19 cellular contexts compared by ENCODE assay signal in the genomic region with DNA sequence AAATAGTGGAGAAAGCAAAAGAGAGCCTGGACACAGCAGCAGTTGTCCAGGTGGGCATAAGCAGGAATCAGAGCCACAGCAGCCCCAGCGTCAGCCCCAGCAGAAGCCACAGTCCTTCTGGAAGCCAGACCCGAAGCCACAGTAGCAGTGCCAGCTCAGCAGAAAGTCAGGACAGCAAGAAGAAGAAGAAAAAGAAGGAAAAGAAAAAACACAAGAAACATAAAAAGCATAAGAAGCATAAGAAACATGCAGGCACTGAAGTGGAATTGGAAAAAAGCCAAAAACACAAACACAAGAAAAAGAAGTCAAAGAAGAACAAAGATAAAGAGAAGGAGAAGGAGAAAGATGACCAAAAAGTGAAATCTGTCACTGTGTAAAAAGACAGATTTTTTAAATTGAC.
"Had no signal": no experiment of that assay in that cellular context is flagged by ENCODE, and none has a peak within 500 bp of the region (broad histone marks: within the 10 kb centered on the region; RNA-seq: fewer than 3 reads in every experiment).

No MANE protein-coding gene starts in this region.

- H3K4me1 Mint-ChIP-seq: immature natural killer cell; memory B cell; stimulated activated effector memory CD8-positive, alpha-beta T cell treated with anti-CD3 and anti-CD28 coated beads, Interleukin-12 subunit alpha, Interleukin-12 subunit beta, amount 100 ng/mL, for 72 hours had no signal

- ATAC-seq: left ventricle myocardium superior; naive thymus-derived CD8-positive, alpha-beta T cell; stimulated activated effector memory CD8-positive, alpha-beta T cell treated with anti-CD3 and anti-CD28 coated beads, Interleukin-12 subunit alpha, Interleukin-12 subunit beta, amount 100 ng/mL, for 72 hours had no signal

- H3K27me3 ChIP-seq: adrenal gland, sigmoid colon, tibial nerve had no signal

- H3K27ac ChIP-seq: adrenal gland, parathyroid adenoma, sigmoid colon, tibial nerve, WERI-Rb-1 had no signal

- H3K27ac Mint-ChIP-seq: activated naive CD4-positive, alpha-beta T cell treated with anti-CD3 and anti-CD28 coated beads, Interleukin-2, amount 50 U/mL, for 24 hours; dendritic cell treated with granulocyte-macrophage colony-stimulating factor and Interleukin-4, amounts not matched to agents 40 ng/mL and 50 ng/mL, for 4 days; stimulated activated effector memory CD8-positive, alpha-beta T cell treated with anti-CD3 and anti-CD28 coated beads, Interleukin-12 subunit alpha, Interleukin-12 subunit beta, amount 100 ng/mL, for 72 hours had no signal

- DNase-seq: activated CD4-positive, alpha-beta T cell treated with anti-CD3 and anti-CD28 coated beads for 1 hour; activated CD4-positive, alpha-beta T cell treated with anti-CD3 and anti-CD28 coated beads, Interleukin-2, amount 50 U/mL, for 4 hours; activated CD8-positive, alpha-beta memory T cell treated with anti-CD3 and anti-CD28 coated beads, Interleukin-2, amount 50 U/mL, for 4 hours; activated gamma-delta T cell; activated T-cell treated with anti-CD3 and anti-CD28 coated beads, Interleukin-2, amount 50 U/mL, for 48 hours; adrenal gland; effector CD8-positive, alpha-beta T cell; immature natural killer cell; left ventricle myocardium superior; naive thymus-derived CD8-positive, alpha-beta T cell; sigmoid colon; stimulated activated CD4-positive, alpha-beta T cell treated with anti-CD3 and anti-CD28 coated beads, Interleukin-4, amount 100 ng/mL, for 24 hours; WERI-Rb-1 had no signal

- H3K4me3 Mint-ChIP-seq: activated naive CD4-positive, alpha-beta T cell treated with anti-CD3 and anti-CD28 coated beads, Interleukin-2, amount 50 U/mL, for 24 hours; dendritic cell treated with granulocyte-macrophage colony-stimulating factor and Interleukin-4, amounts not matched to agents 40 ng/mL and 50 ng/mL, for 4 days; immature natural killer cell; memory B cell; naive thymus-derived CD8-positive, alpha-beta T cell; stimulated activated effector memory CD8-positive, alpha-beta T cell treated with anti-CD3 and anti-CD28 coated beads, Interleukin-12 subunit alpha, Interleukin-12 subunit beta, amount 100 ng/mL, for 72 hours had no signal

- H3K9me3 ChIP-seq: adrenal gland, sigmoid colon had no signal

- H3K27me3 Mint-ChIP-seq: activated naive CD4-positive, alpha-beta T cell treated with anti-CD3 and anti-CD28 coated beads, Interleukin-2, amount 50 U/mL, for 24 hours; dendritic cell treated with granulocyte-macrophage colony-stimulating factor and Interleukin-4, amounts not matched to agents 40 ng/mL and 50 ng/mL, for 4 days; memory B cell; naive thymus-derived CD8-positive, alpha-beta T cell had no signal

- H3K4me1 ChIP-seq: adrenal gland, parathyroid adenoma, sigmoid colon, tibial nerve had no signal

- H3K4me3 ChIP-seq: adrenal gland, sigmoid colon, tibial nerve had no signal
